ENCODE assay signal across 8 cellular contexts in genomic region chr16:67311607-67312449, GRCh38. TPM values are rescaled to one million over a fixed set of nuclear protein-coding genes. Genes with fewer than 3 reads are reported as not detected.
DNase-seq lines count a peak whose midpoint lies in the region; ATAC-seq, FAIRE-seq and TF ChIP-seq lines count a peak whose summit lies in the region.

No MANE protein-coding gene starts in this region.

- POLR2A ChIA-PET in SK-N-SH (lab: Yijun Ruan, JAX), result no interaction called here

- H3F3A ChIP-seq in SK-N-SH (replicated peaks; ENCODE audit: insufficient read depth), result peaks cover 9% of the 10 kb centered on the region

- FAIRE-seq in urothelium cell line (lab: Jason Lieb, UNC), result no peak

- TF ChIP-seq EP300 in SK-N-SH (IDR thresholded peaks at IDR 0.05; ENCODE audit: borderline replicate concordance in 1 of 2, low read depth in 1 of 2, low read length in 1 of 2), result peak in 1 of 2 experiments; percentile 62; a peak in 1 of 4 replicates

- H3K9me3 ChIP-seq in SK-N-SH (no peaks in the 10 kb centered on the region), mammary epithelial cell (replicated peaks; ENCODE audit: insufficient read depth, low read length) (no peaks in the 10 kb centered on the region)
- no peaks in the 10 kb centered on the region for H3K9me3 ChIP-seq in effector memory CD4-positive, alpha-beta T cell (ENCODE audit: control insufficient read depth, low read length)

- peaks cover 0 to 13% of the 10 kb centered on the region in 2 experiments; a peak in 1 of 4 replicates for H3K4me1 ChIP-seq in SK-N-SH (ENCODE audit: control insufficient read depth in 1 of 2, insufficient read depth in 2 of 2, low read depth in 1 of 2, low read length in 1 of 2)
- peaks cover 7% of the 10 kb centered on the region for H3K4me1 ChIP-seq in mammary epithelial cell (ENCODE audit: insufficient read depth, low read length)
- no peaks in the 10 kb centered on the region for H3K4me1 ChIP-seq in effector memory CD4-positive, alpha-beta T cell (ENCODE audit: control insufficient read depth, insufficient read depth, low read length, poor library complexity, severe bottlenecking)

- no peak for TF ChIP-seq RAD21 in SK-N-SH (IDR thresholded peaks at IDR 0.05; ENCODE audit: low read length)

- H3K27ac ChIP-seq in SK-N-SH (ENCODE audit: low read depth in 2 of 2, low read length in 1 of 2) (peak overlapping the region in 1 of 2 experiments; percentile 93; a peak in 2 of 4 replicates), mammary epithelial cell (ENCODE audit: insufficient read depth, low read depth, low read length) (peak overlapping the region; percentile 87)
- no peak overlapping the region for H3K27ac ChIP-seq in effector memory CD4-positive, alpha-beta T cell (ENCODE audit: insufficient read depth, low read length, poor library complexity, severe bottlenecking)

- H3K79me2 ChIP-seq in SK-N-SH (ENCODE audit: insufficient read depth), result no peaks in the 10 kb centered on the region
- no peaks in the 10 kb centered on the region for H3K79me2 ChIP-seq in mammary epithelial cell (ENCODE audit: insufficient read depth, low read length)

- H2AFZ ChIP-seq in SK-N-SH (ENCODE audit: low read depth), result peak overlapping the region; percentile 43; the same call in 1 of the 2 replicates
- H2AFZ ChIP-seq in mammary epithelial cell (ENCODE audit: low read depth, low read length), result no peak overlapping the region

- in situ Hi-C loops in mammary epithelial cell (cut with MboI; ENCODE audit: low sequenced_read_pairs in 2 of 2), result no loop called here

- dilution Hi-C loops in mammary epithelial cell (cut with HindIII; ENCODE audit: low sequenced_read_pairs), result no loop called here

- H3K4me3 ChIP-seq in SK-N-SH (ENCODE audit: low read depth in 2 of 2, low read length in 1 of 2) (no peak overlapping the region), mammary epithelial cell (replicated peaks in 1 of 3; ENCODE audit: insufficient read depth in 1 of 3, low read depth in 2 of 3, low read length in 3 of 3) (no peak overlapping the region)
- H3K4me3 ChIP-seq in effector memory CD4-positive, alpha-beta T cell (ENCODE audit: insufficient read depth, low read depth, low read length, poor library complexity, severe bottlenecking), result no peak overlapping the region

- H3K4me2 ChIP-seq in SK-N-SH (peak overlapping the region; percentile 20; the same call in 1 of the 2 replicates), mammary epithelial cell (ENCODE audit: insufficient read depth, low read depth, low read length) (peak overlapping the region; percentile 25)

- DNase-seq in SK-N-SH (peak; percentile 21), mammary epithelial cell (peak; percentile 100), occipital lobe (lab: John Stamatoyannopoulos, UW) (peak; percentile 31), urothelium cell line (ENCODE audit: low spot score) (peak; percentile 91), NCI-H2171 (lab: John Stamatoyannopoulos, UW) (no peak)
- DNase-seq in effector memory CD4-positive, alpha-beta T cell, result no peak

- BruUV-seq in mammary epithelial cell (replicated peaks; lab: Mats Ljungman, UMichigan), result TSS peak; percentile 99

- ATAC-seq in GM18502 (IDR thresholded peaks at IDR 0.05; ENCODE audit: poor library complexity, unreplicated experiment) (peak; percentile 87), HG02759 (IDR thresholded peaks at IDR 0.05; ENCODE audit: unreplicated experiment) (peak; percentile 89)

- no peaks in the 10 kb centered on the region for H3K9me2 ChIP-seq in SK-N-SH

- CTCF ChIA-PET in SK-N-SH (lab: Yijun Ruan, JAX) (no interaction called here), mammary epithelial cell (lab: Charles Lee; ENCODE audit: low non-redundant PET) (interaction anchor here (0.5 kb wide), 1 partner anchor 65 kb away, joined by 4 read pairs; no protein-coding TSS in a partner anchor)

- TF ChIP-seq CTCF in SK-N-SH (IDR thresholded peaks at IDR 0.05) (no peak), mammary epithelial cell (conservative IDR thresholded peaks at IDR 0.05 in 1 of 2, IDR thresholded peaks at IDR 0.05 in 1 of 2; ENCODE audit: extremely low read depth in 1 of 2, insufficient read depth in 1 of 2, low read depth in 1 of 2, low read length in 2 of 2) (no peak)

- WGBS in SK-N-SH (ENCODE audit: low lambda C conversion rate), result 27% methylated on average over 5 of the region's 5 CpGs
- 32% methylated on average over 4 of the region's 5 CpGs for WGBS in mammary epithelial cell (ENCODE audit: low coverage, missing lambda C conversion rate)

- H3K27me3 ChIP-seq in SK-N-SH (ENCODE audit: insufficient read depth) (no peaks in the 10 kb centered on the region), mammary epithelial cell (ENCODE audit: insufficient read depth, low read length) (no peaks in the 10 kb centered on the region)
- H3K27me3 ChIP-seq in effector memory CD4-positive, alpha-beta T cell (replicated peaks; ENCODE audit: control insufficient read depth, insufficient read depth, low read length, poor library complexity, severe bottlenecking), result no peaks in the 10 kb centered on the region

- H3K36me3 ChIP-seq in SK-N-SH (replicated peaks in 1 of 2; ENCODE audit: control insufficient read depth in 1 of 2, insufficient read depth in 2 of 2, low read length in 1 of 2), result no peaks in the 10 kb centered on the region
- no peaks in the 10 kb centered on the region for H3K36me3 ChIP-seq in mammary epithelial cell (ENCODE audit: insufficient read depth, low read length)
- H3K36me3 ChIP-seq in effector memory CD4-positive, alpha-beta T cell (ENCODE audit: control insufficient read depth, insufficient read depth, low read length), result no peaks in the 10 kb centered on the region

- intact Hi-C loops in mammary epithelial cell (cut with micrococcal nuclease), result no loop called here

- no peaks in the 10 kb centered on the region for H4K20me1 ChIP-seq in SK-N-SH (ENCODE audit: insufficient read depth)
- H4K20me1 ChIP-seq in mammary epithelial cell (ENCODE audit: insufficient read depth, low read length), result no peaks in the 10 kb centered on the region

- H3K9ac ChIP-seq in SK-N-SH, result peak overlapping the region; percentile 55
- H3K9ac ChIP-seq in mammary epithelial cell (ENCODE audit: insufficient read depth, low read length), result peak overlapping the region; percentile 64

TF ChIP-seq in SK-N-SH, 30 proteins besides CTCF, POLR2A, EP300 and RAD21 (continues in another document):
- TF ChIP-seq PBX3 (IDR thresholded peaks at IDR 0.05) (peak; percentile 69), MXI1 (IDR thresholded peaks at IDR 0.05; ENCODE audit: low read depth, low read length) (no peak), USF2 (IDR thresholded peaks at IDR 0.05; ENCODE audit: borderline replicate concordance, low read depth, low read length) (no peak)

RNA-seq across cellular contexts. Expression of gene KCTD19, which starts 14.7 kb away (rescaled TPM):
- 1.8 and 1.9 TPM in 2 replicates for polyA plus RNA-seq in SK-N-SH (2012; rRNA removed)
- 0.41 and 0.49 TPM in 2 replicates for polyA plus RNA-seq in SK-N-SH (2012; cell fraction: cytosol; rRNA removed)
- 9.1 and 10.8 TPM in 2 replicates for polyA plus RNA-seq in SK-N-SH (2012; cell fraction: nucleus; rRNA removed)
- not detected for total RNA-seq in mammary epithelial cell
- not detected for polyA plus RNA-seq in mammary epithelial cell
- not detected for polyA minus RNA-seq in mammary epithelial cell
- total RNA-seq in occipital lobe, result 0.31 TPM

RNA-seq across cellular contexts. Expression of gene LRRC36, which starts 14.8 kb away (rescaled TPM):
- polyA plus RNA-seq in SK-N-SH (2012; rRNA removed) (0.78 and 0.92 TPM in 2 replicates), mammary epithelial cell (not detected)
- polyA plus RNA-seq in SK-N-SH (2012; cell fraction: cytosol; rRNA removed), result 0.30 and 0.36 TPM in 2 replicates
- polyA plus RNA-seq in SK-N-SH (2012; cell fraction: nucleus; rRNA removed), result 3.6 and 4.8 TPM in 2 replicates
- total RNA-seq in mammary epithelial cell (not detected), occipital lobe (1.4 TPM)
- polyA minus RNA-seq in mammary epithelial cell, result not detected

RNA-seq across cellular contexts. Expression of gene PLEKHG4, which starts 32.5 kb away (rescaled TPM):
- polyA plus RNA-seq in SK-N-SH (2012; rRNA removed) (65.5 and 87.0 TPM in 2 replicates), mammary epithelial cell (0.83 TPM)
- 13.2 and 22.7 TPM in 2 replicates for polyA plus RNA-seq in SK-N-SH (2012; cell fraction: cytosol; rRNA removed)
- 417 and 427 TPM in 2 replicates for polyA plus RNA-seq in SK-N-SH (2012; cell fraction: nucleus; rRNA removed)
- total RNA-seq in mammary epithelial cell (1 to 10 TPM; 1.2 to 1.7 TPM), occipital lobe (2.3 TPM)
- not detected for polyA minus RNA-seq in mammary epithelial cell

Comparison
In these comparisons a context has a peak if more than half of its experiments do, and no peak if none do; other contexts are left out.
1. DNase-seq: peak in SK-N-SH (single experiment), mammary epithelial cell (single experiment), occipital lobe (single experiment) and urothelium cell line (single experiment); none in effector memory CD4-positive, alpha-beta T cell (0 of 3) and NCI-H2171 (single experiment).